ENCODE assay signal across 14 cellular contexts in the genomic region with DNA sequence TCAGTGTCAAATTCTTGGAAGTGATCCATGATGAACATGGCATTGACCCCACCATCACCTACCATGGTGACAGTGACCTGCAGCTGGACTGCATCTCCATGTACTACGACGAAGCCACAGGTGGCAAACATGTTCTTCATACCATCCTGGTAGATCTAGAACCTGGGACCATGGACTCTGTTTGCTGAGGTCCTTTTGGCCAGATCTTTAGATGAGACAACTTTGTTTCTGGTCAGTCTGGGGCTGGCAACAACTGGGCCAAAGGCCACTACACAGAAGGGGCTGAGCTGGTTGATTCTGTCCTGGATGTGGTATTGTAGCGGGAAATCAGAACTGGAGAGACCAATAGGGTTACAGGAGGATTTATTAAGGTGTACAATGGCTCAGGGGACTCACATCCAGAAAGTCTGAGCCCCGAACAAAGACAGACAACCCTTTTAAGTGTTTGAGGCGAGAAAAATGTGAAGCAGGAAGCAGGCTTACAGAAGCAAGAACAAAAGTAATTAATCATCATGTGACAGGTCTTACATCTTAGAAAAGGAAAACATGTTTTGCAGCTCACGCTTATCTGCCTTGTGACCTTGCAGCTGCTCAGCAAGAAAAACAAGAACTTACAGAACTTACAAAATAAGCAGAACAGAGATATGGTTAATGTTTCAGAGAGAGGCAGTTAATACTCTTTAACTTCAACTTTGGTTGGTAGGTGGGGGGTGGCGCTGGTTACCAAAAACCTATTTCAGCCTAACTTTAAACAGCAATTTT.
"Had no signal": no experiment of that assay in that cellular context is flagged by ENCODE, and none has a peak within 500 bp of the region (broad histone marks: within the 10 kb centered on the region; RNA-seq: fewer than 3 reads in every experiment).

No MANE protein-coding gene starts in this region.

- H3K4me3 Mint-ChIP-seq: activated naive CD4-positive, alpha-beta T cell treated with anti-CD3 and anti-CD28 coated beads, Interleukin-2, amount 50 U/mL, for 24 hours; naive B cell; stimulated activated naive CD8-positive, alpha-beta T cell treated with anti-CD3 and anti-CD28 coated beads, Interleukin-15, amount 100 ng/mL, for 72 hours; T-helper 2 cell treated with Interferon-gamma antibody and Interleukin-4, amounts not matched to agents 5 μg/mL and 100 μg/mL, for 36 hours had no signal

- ATAC-seq: stimulated activated naive CD8-positive, alpha-beta T cell treated with anti-CD3 and anti-CD28 coated beads, Interleukin-15, amount 100 ng/mL, for 72 hours had no signal

- H3K4me3 ChIP-seq: lung, thoracic aorta had no signal

- H3K27ac ChIP-seq: brain microvascular endothelial cell, thoracic aorta had no signal

- DNase-seq: activated effector memory CD4-positive, alpha-beta T cell treated with Interleukin-2 at 50 U/mL for 16 hours; activated T-cell treated with anti-CD3 and anti-CD28 coated beads, Interleukin-2, amount 50 U/mL, for 1 hour; amygdala; brain microvascular endothelial cell; hippocampal formation; midbrain; naive B cell; stimulated activated CD4-positive, alpha-beta T cell treated with anti-CD3 and anti-CD28 coated beads, Interleukin-15, amount 100 ng/mL, for 24 hours; stimulated activated CD4-positive, alpha-beta T cell treated with anti-CD3 and anti-CD28 coated beads, Interleukin-4, amount 100 ng/mL, for 24 hours; stimulated activated naive CD8-positive, alpha-beta T cell treated with anti-CD3 and anti-CD28 coated beads, Interleukin-15, amount 100 ng/mL, for 72 hours had no signal

- H3K4me1 Mint-ChIP-seq: activated naive CD4-positive, alpha-beta T cell treated with anti-CD3 and anti-CD28 coated beads, Interleukin-2, amount 50 U/mL, for 24 hours; naive B cell; stimulated activated naive CD8-positive, alpha-beta T cell treated with anti-CD3 and anti-CD28 coated beads, Interleukin-15, amount 100 ng/mL, for 72 hours had no signal

- H3K27me3 ChIP-seq: brain microvascular endothelial cell had no signal

- H3K27me3 Mint-ChIP-seq: stimulated activated naive CD8-positive, alpha-beta T cell treated with anti-CD3 and anti-CD28 coated beads, Interleukin-15, amount 100 ng/mL, for 72 hours had no signal

- H3K27ac Mint-ChIP-seq: activated naive CD4-positive, alpha-beta T cell treated with anti-CD3 and anti-CD28 coated beads, Interleukin-2, amount 50 U/mL, for 24 hours; naive B cell; T-helper 2 cell treated with Interferon-gamma antibody and Interleukin-4, amounts not matched to agents 5 μg/mL and 100 μg/mL, for 36 hours had no signal

- H3K36me3 ChIP-seq: brain microvascular endothelial cell, thoracic aorta had no signal
